1 cellular context compared by ENCODE assay signal in the genomic region with DNA sequence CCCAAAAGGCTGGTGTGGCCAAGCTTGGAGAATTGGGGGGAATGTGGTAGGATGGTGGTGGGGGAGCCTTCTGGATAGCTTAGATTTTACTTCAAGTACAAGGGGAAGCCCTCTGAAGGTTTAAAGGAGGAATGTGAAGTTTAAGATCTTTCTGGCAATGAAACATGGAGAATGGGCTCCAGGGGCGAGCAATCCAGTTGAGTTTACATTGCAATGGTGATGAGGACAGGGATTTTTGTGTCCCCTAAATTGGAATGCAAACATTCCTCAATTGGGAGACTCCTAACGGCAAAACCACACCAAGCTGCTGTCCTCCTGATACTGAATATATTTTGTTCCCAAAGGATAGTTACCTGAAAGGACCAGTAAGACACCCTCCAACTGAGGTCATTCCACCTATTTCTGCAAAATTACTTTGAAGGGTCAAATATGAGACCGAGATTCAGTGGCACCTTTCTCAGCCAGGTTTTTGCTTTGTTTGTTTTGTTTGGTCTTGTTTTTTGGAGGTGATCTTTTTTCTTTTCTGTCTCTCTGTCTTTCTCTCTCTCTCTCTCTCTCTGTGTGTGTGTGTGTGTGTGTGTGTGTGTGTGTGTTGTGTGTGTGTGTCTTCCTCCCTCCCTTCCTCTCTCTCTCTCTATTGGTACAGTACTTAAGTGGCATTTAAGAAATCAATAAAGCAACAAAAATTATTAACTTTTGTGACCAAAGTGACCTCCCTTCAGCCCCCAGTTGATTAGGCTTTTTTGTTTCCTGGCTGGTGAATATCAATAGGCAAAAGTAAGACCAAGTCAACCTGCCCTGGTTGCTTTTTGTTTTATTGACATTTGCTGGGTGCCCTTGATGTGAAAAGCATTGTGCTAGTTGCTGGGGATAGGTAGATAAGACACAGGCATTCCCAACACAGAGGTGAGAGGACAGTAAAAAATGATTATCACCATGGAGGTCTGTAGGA.
A peak's percentile ranks its signal among the peaks of the same experiment; 100 is the strongest.
TF ChIP-seq lines count a peak whose summit lies in the region.

No MANE protein-coding gene starts in this region.

TF ChIP-seq in HepG2, 621 proteins besides CTCF, POLR2A, EP300 and RAD21 (continued from another document):
- TF ChIP-seq RERE (CRISPR knock-in tag; IDR thresholded peaks at IDR 0.05; ENCODE audit: low read depth) (no peak), ZNF761 (CRISPR knock-in tag; conservative IDR thresholded peaks at IDR 0.05) (no peak), ZNF749 (CRISPR knock-in tag; IDR thresholded peaks at IDR 0.05; ENCODE audit: borderline replicate concordance) (no peak), SPEN (CRISPR knock-in tag; IDR thresholded peaks at IDR 0.05; ENCODE audit: low read depth) (peak; percentile 7; the same call in 1 of the 2 replicates), ZNF557 (CRISPR knock-in tag; IDR thresholded peaks at IDR 0.05) (no peak), ZMYM3 (CRISPR knock-in tag; IDR thresholded peaks at IDR 0.05) (0 out of 2 replicates have a peak, but pooled peaks have one; percentile 9), IRX3 (CRISPR knock-in tag; IDR thresholded peaks at IDR 0.05; ENCODE audit: borderline replicate concordance, low read depth) (no peak), MTA1 (CRISPR knock-in tag; IDR thresholded peaks at IDR 0.05; ENCODE audit: borderline replicate concordance) (no peak), SSRP1 (CRISPR knock-in tag; IDR thresholded peaks at IDR 0.05) (peak; percentile 1), PITX1 (CRISPR knock-in tag; IDR thresholded peaks at IDR 0.05) (0 out of 2 replicates have a peak, but pooled peaks have one; percentile 30), ZNF788 (CRISPR knock-in tag; IDR thresholded peaks at IDR 0.05; ENCODE audit: borderline replicate concordance) (no peak), ZFP41 (CRISPR knock-in tag; IDR thresholded peaks at IDR 0.05; ENCODE audit: borderline replicate concordance) (no peak), ZNF768 (CRISPR knock-in tag; IDR thresholded peaks at IDR 0.05) (no peak), ZNF232 (CRISPR knock-in tag; IDR thresholded peaks at IDR 0.05; ENCODE audit: borderline replicate concordance) (no peak), ZNF670 (CRISPR knock-in tag; IDR thresholded peaks at IDR 0.05; ENCODE audit: borderline replicate concordance) (no peak), TCF7 (IDR thresholded peaks at IDR 0.05; ENCODE audit: low read depth) (peak; percentile 50; the same call in 1 of the 2 replicates), PLSCR1 (CRISPR knock-in tag; IDR thresholded peaks at IDR 0.05; ENCODE audit: borderline replicate concordance) (no peak), ZNF260 (CRISPR knock-in tag; IDR thresholded peaks at IDR 0.05; ENCODE audit: borderline replicate concordance, low read depth) (no peak), MLLT10 (CRISPR knock-in tag; IDR thresholded peaks at IDR 0.05) (no peak), ZNF703 (CRISPR knock-in tag; IDR thresholded peaks at IDR 0.05; ENCODE audit: borderline replicate concordance) (0 out of 2 replicates have a peak, but pooled peaks have one; percentile 79), SP1 (IDR thresholded peaks at IDR 0.05) (no peak), SP1 (CRISPR knock-in tag; IDR thresholded peaks at IDR 0.05) (no peak), MTF1 (CRISPR knock-in tag; IDR thresholded peaks at IDR 0.05) (no peak), SNAPC2 (CRISPR knock-in tag; IDR thresholded peaks at IDR 0.05) (no peak), ZSCAN12 (CRISPR knock-in tag; IDR thresholded peaks at IDR 0.05) (no peak), CC2D1A (CRISPR knock-in tag; IDR thresholded peaks at IDR 0.05) (no peak), MYC (CRISPR knock-in tag; IDR thresholded peaks at IDR 0.05; ENCODE audit: borderline replicate concordance) (no peak), RFX5 (IDR thresholded peaks at IDR 0.05; ENCODE audit: low read depth, low read length) (no peak), BRCA1 (CRISPR knock-in tag; IDR thresholded peaks at IDR 0.05) (no peak)
- TF ChIP-seq, protein P1, sequence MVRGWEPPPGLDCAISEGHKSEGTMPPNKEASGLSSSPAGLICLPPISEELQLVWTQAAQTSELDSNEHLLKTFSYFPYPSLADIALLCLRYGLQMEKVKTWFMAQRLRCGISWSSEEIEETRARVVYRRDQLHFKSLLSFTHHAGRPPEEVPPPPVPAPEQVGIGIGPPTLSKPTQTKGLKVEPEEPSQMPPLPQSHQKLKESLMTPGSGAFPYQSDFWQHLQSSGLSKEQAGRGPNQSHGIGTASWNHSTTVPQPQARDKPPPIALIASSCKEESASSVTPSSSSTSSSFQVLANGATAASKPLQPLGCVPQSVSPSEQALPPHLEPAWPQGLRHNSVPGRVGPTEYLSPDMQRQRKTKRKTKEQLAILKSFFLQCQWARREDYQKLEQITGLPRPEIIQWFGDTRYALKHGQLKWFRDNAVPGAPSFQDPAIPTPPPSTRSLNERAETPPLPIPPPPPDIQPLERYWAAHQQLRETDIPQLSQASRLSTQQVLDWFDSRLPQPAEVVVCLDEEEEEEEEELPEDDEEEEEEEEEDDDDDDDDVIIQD (CRISPR knock-in tag; IDR thresholded peaks at IDR 0.05; ENCODE audit: low read depth) = no peak
- TF ChIP-seq, protein P2, sequence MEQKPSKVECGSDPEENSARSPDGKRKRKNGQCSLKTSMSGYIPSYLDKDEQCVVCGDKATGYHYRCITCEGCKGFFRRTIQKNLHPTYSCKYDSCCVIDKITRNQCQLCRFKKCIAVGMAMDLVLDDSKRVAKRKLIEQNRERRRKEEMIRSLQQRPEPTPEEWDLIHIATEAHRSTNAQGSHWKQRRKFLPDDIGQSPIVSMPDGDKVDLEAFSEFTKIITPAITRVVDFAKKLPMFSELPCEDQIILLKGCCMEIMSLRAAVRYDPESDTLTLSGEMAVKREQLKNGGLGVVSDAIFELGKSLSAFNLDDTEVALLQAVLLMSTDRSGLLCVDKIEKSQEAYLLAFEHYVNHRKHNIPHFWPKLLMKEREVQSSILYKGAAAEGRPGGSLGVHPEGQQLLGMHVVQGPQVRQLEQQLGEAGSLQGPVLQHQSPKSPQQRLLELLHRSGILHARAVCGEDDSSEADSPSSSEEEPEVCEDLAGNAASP (CRISPR knock-in tag; IDR thresholded peaks at IDR 0.05; ENCODE audit: borderline replicate concordance) = no peak
- TF ChIP-seq, protein P3, sequence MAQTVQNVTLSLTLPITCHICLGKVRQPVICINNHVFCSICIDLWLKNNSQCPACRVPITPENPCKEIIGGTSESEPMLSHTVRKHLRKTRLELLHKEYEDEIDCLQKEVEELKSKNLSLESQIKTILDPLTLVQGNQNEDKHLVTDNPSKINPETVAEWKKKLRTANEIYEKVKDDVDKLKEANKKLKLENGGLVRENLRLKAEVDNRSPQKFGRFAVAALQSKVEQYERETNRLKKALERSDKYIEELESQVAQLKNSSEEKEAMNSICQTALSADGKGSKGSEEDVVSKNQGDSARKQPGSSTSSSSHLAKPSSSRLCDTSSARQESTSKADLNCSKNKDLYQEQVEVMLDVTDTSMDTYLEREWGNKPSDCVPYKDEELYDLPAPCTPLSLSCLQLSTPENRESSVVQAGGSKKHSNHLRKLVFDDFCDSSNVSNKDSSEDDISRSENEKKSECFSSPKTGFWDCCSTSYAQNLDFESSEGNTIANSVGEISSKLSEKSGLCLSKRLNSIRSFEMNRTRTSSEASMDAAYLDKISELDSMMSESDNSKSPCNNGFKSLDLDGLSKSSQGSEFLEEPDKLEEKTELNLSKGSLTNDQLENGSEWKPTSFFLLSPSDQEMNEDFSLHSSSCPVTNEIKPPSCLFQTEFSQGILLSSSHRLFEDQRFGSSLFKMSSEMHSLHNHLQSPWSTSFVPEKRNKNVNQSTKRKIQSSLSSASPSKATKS (CRISPR knock-in tag; IDR thresholded peaks at IDR 0.05) = 0 out of 2 replicates have a peak, but pooled peaks have one; percentile 72
- TF ChIP-seq, protein P4, sequence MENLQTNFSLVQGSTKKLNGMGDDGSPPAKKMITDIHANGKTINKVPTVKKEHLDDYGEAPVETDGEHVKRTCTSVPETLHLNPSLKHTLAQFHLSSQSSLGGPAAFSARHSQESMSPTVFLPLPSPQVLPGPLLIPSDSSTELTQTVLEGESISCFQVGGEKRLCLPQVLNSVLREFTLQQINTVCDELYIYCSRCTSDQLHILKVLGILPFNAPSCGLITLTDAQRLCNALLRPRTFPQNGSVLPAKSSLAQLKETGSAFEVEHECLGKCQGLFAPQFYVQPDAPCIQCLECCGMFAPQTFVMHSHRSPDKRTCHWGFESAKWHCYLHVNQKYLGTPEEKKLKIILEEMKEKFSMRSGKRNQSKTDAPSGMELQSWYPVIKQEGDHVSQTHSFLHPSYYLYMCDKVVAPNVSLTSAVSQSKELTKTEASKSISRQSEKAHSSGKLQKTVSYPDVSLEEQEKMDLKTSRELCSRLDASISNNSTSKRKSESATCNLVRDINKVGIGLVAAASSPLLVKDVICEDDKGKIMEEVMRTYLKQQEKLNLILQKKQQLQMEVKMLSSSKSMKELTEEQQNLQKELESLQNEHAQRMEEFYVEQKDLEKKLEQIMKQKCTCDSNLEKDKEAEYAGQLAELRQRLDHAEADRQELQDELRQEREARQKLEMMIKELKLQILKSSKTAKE (CRISPR knock-in tag; IDR thresholded peaks at IDR 0.05; ENCODE audit: borderline replicate concordance) = no peak
- TF ChIP-seq, protein P5, sequence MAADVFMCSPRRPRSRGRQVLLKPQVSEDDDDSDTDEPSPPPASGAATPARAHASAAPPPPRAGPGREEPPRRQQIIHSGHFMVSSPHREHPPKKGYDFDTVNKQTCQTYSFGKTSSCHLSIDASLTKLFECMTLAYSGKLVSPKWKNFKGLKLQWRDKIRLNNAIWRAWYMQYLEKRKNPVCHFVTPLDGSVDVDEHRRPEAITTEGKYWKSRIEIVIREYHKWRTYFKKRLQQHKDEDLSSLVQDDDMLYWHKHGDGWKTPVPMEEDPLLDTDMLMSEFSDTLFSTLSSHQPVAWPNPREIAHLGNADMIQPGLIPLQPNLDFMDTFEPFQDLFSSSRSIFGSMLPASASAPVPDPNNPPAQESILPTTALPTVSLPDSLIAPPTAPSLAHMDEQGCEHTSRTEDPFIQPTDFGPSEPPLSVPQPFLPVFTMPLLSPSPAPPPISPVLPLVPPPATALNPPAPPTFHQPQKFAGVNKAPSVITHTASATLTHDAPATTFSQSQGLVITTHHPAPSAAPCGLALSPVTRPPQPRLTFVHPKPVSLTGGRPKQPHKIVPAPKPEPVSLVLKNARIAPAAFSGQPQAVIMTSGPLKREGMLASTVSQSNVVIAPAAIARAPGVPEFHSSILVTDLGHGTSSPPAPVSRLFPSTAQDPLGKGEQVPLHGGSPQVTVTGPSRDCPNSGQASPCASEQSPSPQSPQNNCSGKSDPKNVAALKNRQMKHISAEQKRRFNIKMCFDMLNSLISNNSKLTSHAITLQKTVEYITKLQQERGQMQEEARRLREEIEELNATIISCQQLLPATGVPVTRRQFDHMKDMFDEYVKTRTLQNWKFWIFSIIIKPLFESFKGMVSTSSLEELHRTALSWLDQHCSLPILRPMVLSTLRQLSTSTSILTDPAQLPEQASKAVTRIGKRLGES (CRISPR knock-in tag; IDR thresholded peaks at IDR 0.05; ENCODE audit: borderline replicate concordance) = no peak
TF ChIP-seq in HepG2: peak in this region for 73.
